ENCODE assay signal across 1 cellular context in genomic region chr1:212181015-212181891, GRCh38.
TF ChIP-seq lines count a peak whose summit lies in the region.

No MANE protein-coding gene starts in this region.

TF ChIP-seq in K562, 482 proteins besides CTCF, POLR2A, EP300 and RAD21 (continued from another document):
- no peak for TF ChIP-seq CEBPZ (IDR thresholded peaks at IDR 0.05; ENCODE audit: borderline replicate concordance, low read depth, low read length)
- no peak for TF ChIP-seq ZNF511 (CRISPR knock-in tag; IDR thresholded peaks at IDR 0.05)
- no peak for TF ChIP-seq RBM34 (IDR thresholded peaks at IDR 0.05; ENCODE audit: borderline replicate concordance, insufficient read depth, low read length)
- no peak for TF ChIP-seq TBP (optimal IDR thresholded peaks at IDR 0.05; ENCODE audit: low read depth, low read length)
- TF ChIP-seq C11orf30 (IDR thresholded peaks at IDR 0.05; ENCODE audit: low read depth), result peak; percentile 62
- no peak for TF ChIP-seq COPS2 (conservative IDR thresholded peaks at IDR 0.05)
- TF ChIP-seq YY1 (IDR thresholded peaks at IDR 0.05; ENCODE audit: borderline replicate concordance in 1 of 3, control insufficient read depth in 1 of 3, extremely low read depth in 1 of 3, insufficient read depth in 3 of 3, insufficient read length in 1 of 3, insufficient replicate concordance in 2 of 3, low read depth in 1 of 3, low read length in 2 of 3), result no peak
- no peak for TF ChIP-seq PHF20 (IDR thresholded peaks at IDR 0.05; ENCODE audit: partially characterized antibody)
- TF ChIP-seq EWSR1 (IDR thresholded peaks at IDR 0.05; ENCODE audit: borderline replicate concordance, low read depth, partially characterized antibody), result no peak
- TF ChIP-seq CBX3 (IDR thresholded peaks at IDR 0.05; ENCODE audit: borderline replicate concordance in 1 of 2, low read length in 2 of 2), result no peak
- no peak for TF ChIP-seq NFE2 (IDR thresholded peaks at IDR 0.05; ENCODE audit: low read depth)
- no peak for TF ChIP-seq HNRNPH1 (optimal IDR thresholded peaks at IDR 0.05; ENCODE audit: low read depth, low read length)
- TF ChIP-seq ZSCAN29 (IDR thresholded peaks at IDR 0.05), result no peak
- no peak for TF ChIP-seq ZNF639 (CRISPR knock-in tag; conservative IDR thresholded peaks at IDR 0.05 in 1 of 2, IDR thresholded peaks at IDR 0.05 in 1 of 2)
- no peak for TF ChIP-seq MXI1 (IDR thresholded peaks at IDR 0.05; ENCODE audit: low read depth, low read length)
- no peak for TF ChIP-seq SUPT5H (IDR thresholded peaks at IDR 0.05)
- TF ChIP-seq FOXP1 (CRISPR knock-in tag; IDR thresholded peaks at IDR 0.05), result no peak
- peak; percentile 50; the same call in 1 of the 2 replicates for TF ChIP-seq MAFG (tag; conservative IDR thresholded peaks at IDR 0.05)
TF ChIP-seq in K562: peak in this region for 4.
